Comparison of ENCODE assay signal across 12 cellular contexts in the genomic region with DNA sequence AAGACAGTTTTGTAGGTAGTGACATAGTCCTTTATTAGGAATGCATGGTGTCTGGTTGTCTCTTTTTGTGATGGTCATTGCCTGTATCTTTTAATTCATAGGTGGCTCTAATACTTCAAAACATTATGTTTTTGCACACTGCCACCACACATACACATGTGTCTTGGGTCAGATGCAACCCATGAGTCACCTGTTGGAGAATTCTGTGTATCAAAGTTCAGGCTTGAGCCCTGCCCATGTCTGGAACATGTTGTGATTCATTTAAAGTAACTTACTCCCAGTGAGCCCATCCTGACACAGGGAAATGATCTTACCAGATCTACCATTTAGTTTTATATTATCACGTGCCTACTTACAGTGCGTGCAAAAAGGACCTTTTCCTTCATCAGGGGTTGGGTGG.
DNase-seq lines count a peak whose midpoint lies in the region; ATAC-seq and TF ChIP-seq lines count a peak whose summit lies in the region.
"Had no signal": no experiment of that assay in that cellular context is flagged by ENCODE, and none has a peak within 500 bp of the region (broad histone marks: within the 10 kb centered on the region; RNA-seq: fewer than 3 reads in every experiment).

No MANE protein-coding gene starts in this region.

- H3K27ac Mint-ChIP-seq in glutamatergic neuron (ENCODE audit: unreplicated experiment) = no peak overlapping the region
- H3K27ac Mint-ChIP-seq: activated naive CD4-positive, alpha-beta T cell treated with anti-CD3 and anti-CD28 coated beads, Interleukin-2, amount 10 ng/mL, durations not matched to agents 7 days and 5 days had no signal

- intact Hi-C loops in psoas muscle (cut with DNase I) = no loop called here

- H3K27me3 Mint-ChIP-seq in glutamatergic neuron (ENCODE audit: unreplicated experiment) = no peaks in the 10 kb centered on the region
- H3K27me3 Mint-ChIP-seq: activated naive CD4-positive, alpha-beta T cell treated with anti-CD3 and anti-CD28 coated beads, Interleukin-2, amount 10 ng/mL, durations not matched to agents 7 days and 5 days; CD4-positive, alpha-beta memory T cell had no signal

- peak; percentile 24 for DNase-seq in GM03348 (ENCODE audit: low spot score)
- DNase-seq in RWPE1 (ENCODE audit: low spot score) = peak; percentile 43
- peak; percentile 69 for DNase-seq in fibroblast of the aortic adventitia (ENCODE audit: low read depth)
- DNase-seq in psoas muscle = no peak
- DNase-seq in glutamatergic neuron = no peak
- no peak for DNase-seq in activated CD4-positive, alpha-beta T cell treated with anti-CD3 and anti-CD28 coated beads for 4 hours
- no peak for DNase-seq in Ammon's horn (ENCODE audit: low spot score)
- DNase-seq: activated CD4-positive, alpha-beta T cell treated with anti-CD3 and anti-CD28 coated beads, Interleukin-2, amount 50 U/mL, for 4 hours; activated naive CD4-positive, alpha-beta T cell treated with anti-CD3 and anti-CD28 coated beads, Interleukin-2, amount 10 ng/mL, durations not matched to agents 7 days and 5 days; CD4-positive, alpha-beta memory T cell; NCI-H1930 had no signal

- no peak overlapping the region for H3K27ac ChIP-seq in RWPE1
- no peak overlapping the region for H3K27ac ChIP-seq in psoas muscle

- no peaks in the 10 kb centered on the region for H3K9me3 ChIP-seq in psoas muscle

- TF ChIP-seq CTCF in RWPE1 (conservative IDR thresholded peaks at IDR 0.05; ENCODE audit: low read depth) = no peak
- TF ChIP-seq CTCF in fibroblast of the aortic adventitia (IDR thresholded peaks at IDR 0.05; ENCODE audit: insufficient read depth, low read length) = no peak
- TF ChIP-seq CTCF in psoas muscle (IDR thresholded peaks at IDR 0.05) = no peak
- no peak for TF ChIP-seq CTCF in glutamatergic neuron (IDR thresholded peaks at IDR 0.05; ENCODE audit: partially characterized antibody, unreplicated experiment)

- no peaks in the 10 kb centered on the region for H3K36me3 Mint-ChIP-seq in glutamatergic neuron (ENCODE audit: unreplicated experiment)

- no peaks in the 10 kb centered on the region for H3K4me1 ChIP-seq in psoas muscle

- ATAC-seq in psoas muscle (peak; percentile 80 to 96 (median 92)), GM19463 (IDR thresholded peaks at IDR 0.05; ENCODE audit: unreplicated experiment) (no peak)

- H3K9me3 Mint-ChIP-seq in glutamatergic neuron (ENCODE audit: unreplicated experiment) = no peaks in the 10 kb centered on the region
- H3K9me3 Mint-ChIP-seq: activated naive CD4-positive, alpha-beta T cell treated with anti-CD3 and anti-CD28 coated beads, Interleukin-2, amount 10 ng/mL, durations not matched to agents 7 days and 5 days; CD4-positive, alpha-beta memory T cell had no signal

- H3K27me3 ChIP-seq in psoas muscle (ENCODE audit: insufficient read depth in 3 of 3, low read length in 2 of 3) = no peaks in the 10 kb centered on the region

- H3K4me3 Mint-ChIP-seq in glutamatergic neuron (ENCODE audit: unreplicated experiment) = no peak overlapping the region
- H3K4me3 Mint-ChIP-seq: activated naive CD4-positive, alpha-beta T cell treated with anti-CD3 and anti-CD28 coated beads, Interleukin-2, amount 10 ng/mL, durations not matched to agents 7 days and 5 days; CD4-positive, alpha-beta memory T cell had no signal

- H3K4me1 Mint-ChIP-seq in glutamatergic neuron (ENCODE audit: low read depth, unreplicated experiment) = peaks cover 3% of the 10 kb centered on the region
- H3K4me1 Mint-ChIP-seq: activated naive CD4-positive, alpha-beta T cell treated with anti-CD3 and anti-CD28 coated beads, Interleukin-2, amount 10 ng/mL, durations not matched to agents 7 days and 5 days had no signal

- POLR2A ChIA-PET in RWPE1 (lab: Yijun Ruan, JAX; ENCODE audit: low non-redundant PET) = no interaction called here

- peaks cover 3 to 50% of the 10 kb centered on the region in 2 donors for H3K36me3 ChIP-seq in psoas muscle (ENCODE audit: insufficient read depth in 1 of 2, low read depth in 1 of 2)

- 75 to 88% (median 81%) methylated on average over 2 of the region's 2 CpGs for WGBS in psoas muscle, 3 donors

- CTCF ChIA-PET in RWPE1 (lab: Yijun Ruan, JAX) = no interaction called here

- H3K4me3 ChIP-seq in fibroblast of the aortic adventitia (ENCODE audit: low read depth, low read length) = no peak overlapping the region
- H3K4me3 ChIP-seq in psoas muscle = no peak overlapping the region

Comparison
In these comparisons a context has a peak if more than half of its experiments do, and no peak if none do; other contexts are left out.
1. DNase-seq: peak in GM03348 (single experiment), RWPE1 (single experiment) and fibroblast of the aortic adventitia (single experiment); none in psoas muscle (0 of 2), glutamatergic neuron (single experiment), activated CD4-positive, alpha-beta T cell treated with anti-CD3 and anti-CD28 coated beads for 4 hours (0 of 2) and Ammon's horn (single experiment).